In the genomic region with DNA sequence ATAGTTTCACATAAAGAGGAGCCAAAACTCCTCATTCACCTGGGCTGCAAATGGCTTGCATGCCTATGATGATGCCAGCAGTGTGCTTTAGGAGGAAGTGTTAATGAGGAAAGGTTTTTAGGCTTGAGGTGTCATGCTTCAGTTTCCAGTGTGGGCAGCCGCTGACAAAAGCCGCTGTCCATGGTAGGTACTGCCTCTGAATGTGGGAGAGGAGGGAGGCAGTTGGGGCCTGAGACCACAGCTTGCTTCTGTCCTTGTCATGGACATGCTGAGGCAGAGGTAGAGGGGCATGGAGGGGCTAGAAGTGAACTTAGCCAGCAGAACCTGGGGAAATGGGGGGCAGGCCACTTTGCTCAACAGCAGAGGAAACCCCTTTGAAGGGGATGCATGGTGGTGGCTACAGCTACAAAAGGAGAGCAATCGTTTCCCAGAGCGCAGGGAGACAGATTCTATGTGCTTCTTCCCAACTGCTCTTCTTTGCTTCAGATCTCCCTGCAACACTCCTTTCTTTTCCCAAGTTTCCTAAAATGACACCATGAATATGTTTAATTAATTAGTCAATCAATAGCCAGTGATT, we compare ENCODE assay signal across 12 cellular contexts.
DNase-seq lines count a peak whose midpoint lies in the region; ATAC-seq and TF ChIP-seq lines count a peak whose summit lies in the region.
"Had no signal": no experiment of that assay in that cellular context is flagged by ENCODE, and none has a peak within 500 bp of the region (broad histone marks: within the 10 kb centered on the region; RNA-seq: fewer than 3 reads in every experiment).

No MANE protein-coding gene starts in this region.

- no peak overlapping the region for H3K23ac ChIP-seq in mesendoderm (ENCODE audit: low read length)

- POLR2A ChIA-PET in CD8-positive, alpha-beta T cell (lab: Charles Lee): no interaction called here
- POLR2A ChIA-PET in activated CD4-positive, alpha-beta memory T cell treated with anti-CD3 and anti-CD28 coated beads for 36 hours (lab: Charles Lee): no interaction called here

- no peak overlapping the region for H2AK5ac ChIP-seq in mesendoderm (ENCODE audit: low read length)

- H2BK15ac ChIP-seq in mesendoderm (replicated peaks; ENCODE audit: low read depth): no peak overlapping the region

- no peak overlapping the region for H4K8ac ChIP-seq in mesendoderm (ENCODE audit: low read depth, low read length)

- no peak for TF ChIP-seq CTCF in chondrocyte (IDR thresholded peaks at IDR 0.05)
- TF ChIP-seq CTCF in CD8-positive, alpha-beta T cell (IDR thresholded peaks at IDR 0.05): no peak

- H4K5ac ChIP-seq in mesendoderm (ENCODE audit: low read length): no peak overlapping the region

- H2BK5ac ChIP-seq in mesendoderm (ENCODE audit: low read length): no peak overlapping the region

- CTCF ChIA-PET in CD8-positive, alpha-beta T cell (lab: Charles Lee): no interaction called here
- CTCF ChIA-PET in activated CD4-positive, alpha-beta memory T cell treated with anti-CD3 and anti-CD28 coated beads for 36 hours (lab: Charles Lee): no interaction called here

- no peak overlapping the region for H3K4me3 Mint-ChIP-seq in chondrocyte (ENCODE audit: unreplicated experiment)
- no peak overlapping the region for H3K4me3 Mint-ChIP-seq in CD8-positive, alpha-beta T cell
- H3K4me3 Mint-ChIP-seq in activated CD4-positive, alpha-beta memory T cell treated with anti-CD3 and anti-CD28 coated beads for 36 hours: no peak overlapping the region
- H3K4me3 Mint-ChIP-seq: activated B cell treated with CpG ODN at 0.5 μM for 24 hours; stimulated activated memory B cell treated with anti-CD40 and anti-IgM and Interleukin-4, amounts not matched to agents 10 μg/mL and 1 μg/mL and 100 μg/mL, for 72 hours had no signal

- H3K4me1 ChIP-seq in mesendoderm (ENCODE audit: control insufficient read depth, low read depth, low read length): no peaks in the 10 kb centered on the region
- no peaks in the 10 kb centered on the region for H3K4me1 ChIP-seq in CD8-positive, alpha-beta T cell (ENCODE audit: insufficient read depth, low read length)
- H3K4me1 ChIP-seq: esophagus squamous epithelium had no signal

- no peak overlapping the region for H2BK120ac ChIP-seq in mesendoderm (ENCODE audit: low read depth, low read length)

- H3K4me3 ChIP-seq in mesendoderm (ENCODE audit: low read length): no peak overlapping the region
- H3K4me3 ChIP-seq in CD8-positive, alpha-beta T cell (ENCODE audit: low read depth, low read length): no peak overlapping the region
- H3K4me3 ChIP-seq: esophagus squamous epithelium had no signal

- H3K9ac ChIP-seq in mesendoderm (ENCODE audit: low read length): no peak overlapping the region

- no peaks in the 10 kb centered on the region for H3K79me2 ChIP-seq in mesendoderm (ENCODE audit: control insufficient read depth, insufficient read depth, low read length)

- no CpG with 5 or more reads among the region's 4 CpGs for WGBS in mesendoderm (ENCODE audit: extremely low coverage, insufficient coverage, low lambda C conversion rate)

- peaks cover 20% of the 10 kb centered on the region for H3K27me3 Mint-ChIP-seq in chondrocyte (ENCODE audit: low read depth)
- peaks cover 36% of the 10 kb centered on the region for H3K27me3 Mint-ChIP-seq in CD8-positive, alpha-beta T cell (ENCODE audit: low read depth)
- H3K27me3 Mint-ChIP-seq in activated CD4-positive, alpha-beta memory T cell treated with anti-CD3 and anti-CD28 coated beads for 36 hours: peaks cover 16% of the 10 kb centered on the region

- no peak overlapping the region for H3K27ac ChIP-seq in mesendoderm (ENCODE audit: low read depth, low read length)
- no peak overlapping the region for H3K27ac ChIP-seq in CD8-positive, alpha-beta T cell (ENCODE audit: low read depth, low read length)
- H3K27ac ChIP-seq: esophagus squamous epithelium had no signal

- no peak for ATAC-seq in CD8-positive, alpha-beta T cell
- ATAC-seq: stimulated activated memory B cell treated with anti-CD40 and anti-IgM and Interleukin-4, amounts not matched to agents 10 μg/mL and 1 μg/mL and 100 μg/mL, for 72 hours had no signal

- H3K36me3 ChIP-seq in mesendoderm (ENCODE audit: control insufficient read depth, insufficient read depth, low read length): no peaks in the 10 kb centered on the region
- H3K36me3 ChIP-seq in CD8-positive, alpha-beta T cell (ENCODE audit: insufficient read depth, low read length): no peaks in the 10 kb centered on the region
- H3K36me3 ChIP-seq: esophagus squamous epithelium had no signal

- TF ChIP-seq EP300 in Ishikawa (IDR thresholded peaks at IDR 0.05; ENCODE audit: borderline replicate concordance): no peak

- H3K27me3 ChIP-seq in mesendoderm (ENCODE audit: insufficient read depth, low read length, poor library complexity): no peaks in the 10 kb centered on the region
- no peaks in the 10 kb centered on the region for H3K27me3 ChIP-seq in CD8-positive, alpha-beta T cell (ENCODE audit: insufficient read depth, low read length)

- intact Hi-C loops in CD8-positive, alpha-beta T cell (cut with DNase I, micrococcal nuclease): no loop called here
- intact Hi-C loops in activated CD4-positive, alpha-beta memory T cell treated with anti-CD3 and anti-CD28 coated beads for 36 hours (cut with micrococcal nuclease): no loop called here

- H3K56ac ChIP-seq in mesendoderm (ENCODE audit: low read length): no peak overlapping the region

- TF ChIP-seq RAD21 in Ishikawa (IDR thresholded peaks at IDR 0.05; ENCODE audit: low read depth): no peak

- DNase-seq in GM04504 (ENCODE audit: low read depth) (peak; percentile 4), astrocyte of the hippocampus (ENCODE audit: low read depth, low spot score) (peak; percentile 78), mesendoderm (peak; percentile 84), middle frontal gyrus (ENCODE audit: extremely low spot score, low spot score) (no peak), chondrocyte (ENCODE audit: low spot score) (no peak)
- DNase-seq in CD8-positive, alpha-beta T cell: no peak
- no peak for DNase-seq in activated CD4-positive, alpha-beta memory T cell treated with anti-CD3 and anti-CD28 coated beads for 36 hours
- DNase-seq: activated B cell treated with CpG ODN at 0.5 μM for 24 hours, esophagus squamous epithelium, kidney glomerular epithelial cell had no signal

- no peaks in the 10 kb centered on the region for H3K79me1 ChIP-seq in mesendoderm (ENCODE audit: low read length)

- no peaks in the 10 kb centered on the region for H3K9me3 Mint-ChIP-seq in chondrocyte (ENCODE audit: low read depth)
- no peaks in the 10 kb centered on the region for H3K9me3 Mint-ChIP-seq in CD8-positive, alpha-beta T cell
- H3K9me3 Mint-ChIP-seq in activated CD4-positive, alpha-beta memory T cell treated with anti-CD3 and anti-CD28 coated beads for 36 hours: no peaks in the 10 kb centered on the region
- H3K9me3 Mint-ChIP-seq: activated B cell treated with CpG ODN at 0.5 μM for 24 hours; stimulated activated memory B cell treated with anti-CD40 and anti-IgM and Interleukin-4, amounts not matched to agents 10 μg/mL and 1 μg/mL and 100 μg/mL, for 72 hours had no signal

- H3K18ac ChIP-seq in mesendoderm (ENCODE audit: low read length): no peak overlapping the region

- no peak overlapping the region for H3K27ac Mint-ChIP-seq in chondrocyte (ENCODE audit: unreplicated experiment)
- no peak overlapping the region for H3K27ac Mint-ChIP-seq in CD8-positive, alpha-beta T cell
- no peak overlapping the region for H3K27ac Mint-ChIP-seq in activated CD4-positive, alpha-beta memory T cell treated with anti-CD3 and anti-CD28 coated beads for 36 hours
- H3K27ac Mint-ChIP-seq: activated B cell treated with CpG ODN at 0.5 μM for 24 hours; stimulated activated memory B cell treated with anti-CD40 and anti-IgM and Interleukin-4, amounts not matched to agents 10 μg/mL and 1 μg/mL and 100 μg/mL, for 72 hours had no signal

- no peaks in the 10 kb centered on the region for H3K36me3 Mint-ChIP-seq in chondrocyte (ENCODE audit: low read depth)
- no peaks in the 10 kb centered on the region for H3K36me3 Mint-ChIP-seq in CD8-positive, alpha-beta T cell
- H3K36me3 Mint-ChIP-seq in activated CD4-positive, alpha-beta memory T cell treated with anti-CD3 and anti-CD28 coated beads for 36 hours: no peaks in the 10 kb centered on the region
- H3K36me3 Mint-ChIP-seq: stimulated activated memory B cell treated with anti-CD40 and anti-IgM and Interleukin-4, amounts not matched to agents 10 μg/mL and 1 μg/mL and 100 μg/mL, for 72 hours had no signal

- H3K4me2 ChIP-seq in mesendoderm (ENCODE audit: low read length): no peak overlapping the region

- H3K9me3 ChIP-seq in CD8-positive, alpha-beta T cell (ENCODE audit: low read length): no peaks in the 10 kb centered on the region
- H3K9me3 ChIP-seq: esophagus squamous epithelium had no signal

- no peaks in the 10 kb centered on the region for H3K4me1 Mint-ChIP-seq in chondrocyte (ENCODE audit: low read depth)
- H3K4me1 Mint-ChIP-seq in CD8-positive, alpha-beta T cell (ENCODE audit: low read depth): no peaks in the 10 kb centered on the region
- no peaks in the 10 kb centered on the region for H3K4me1 Mint-ChIP-seq in activated CD4-positive, alpha-beta memory T cell treated with anti-CD3 and anti-CD28 coated beads for 36 hours (ENCODE audit: low read depth)
- H3K4me1 Mint-ChIP-seq: stimulated activated memory B cell treated with anti-CD40 and anti-IgM and Interleukin-4, amounts not matched to agents 10 μg/mL and 1 μg/mL and 100 μg/mL, for 72 hours had no signal

- H3K4ac ChIP-seq in mesendoderm (ENCODE audit: low read depth, low read length): no peak overlapping the region

TF ChIP-seq in Ishikawa, 13 proteins besides CTCF, POLR2A, EP300 and RAD21 (continues in another document):
- TF ChIP-seq CEBPB (IDR thresholded peaks at IDR 0.05): no peak
- TF ChIP-seq ZBTB7A (IDR thresholded peaks at IDR 0.05; ENCODE audit: low read depth): no peak

Comparison
In these comparisons a context has a peak if more than half of its experiments do, and no peak if none do; other contexts are left out.
1. DNase-seq: peak in GM04504 (single experiment), astrocyte of the hippocampus (single experiment) and mesendoderm (single experiment); none in middle frontal gyrus (single experiment), chondrocyte (single experiment), CD8-positive, alpha-beta T cell (0 of 7) and activated CD4-positive, alpha-beta memory T cell treated with anti-CD3 and anti-CD28 coated beads for 36 hours (single experiment).